ENCODE assay signal across 5 cellular contexts in the genomic region with DNA sequence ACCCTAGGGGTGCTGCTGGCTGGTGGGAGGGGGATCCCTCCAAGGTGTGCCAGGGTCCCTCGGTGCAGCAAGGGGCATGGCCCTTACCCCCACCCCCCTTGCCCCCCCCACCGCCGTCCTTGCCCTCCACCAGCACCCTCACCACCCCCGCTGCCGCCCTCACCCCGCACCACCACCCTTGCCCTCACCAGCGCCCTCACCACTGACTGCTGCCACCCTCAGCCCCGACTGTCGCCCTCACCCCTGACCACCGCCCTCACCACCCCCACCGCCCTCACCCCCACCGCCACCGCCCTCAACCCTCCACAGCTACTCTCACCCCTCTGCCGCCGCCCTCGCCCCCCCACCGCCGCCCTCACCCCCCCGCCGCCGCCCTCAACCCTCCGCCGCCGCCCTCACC.
"Had no signal": no experiment of that assay in that cellular context is flagged by ENCODE, and none has a peak within 500 bp of the region (broad histone marks: within the 10 kb centered on the region; RNA-seq: fewer than 3 reads in every experiment).

No MANE protein-coding gene starts in this region.

- H3K36me3 Mint-ChIP-seq: IgD-negative memory B cell had no signal

- ATAC-seq: K562 had no signal

- H3K27me3 Mint-ChIP-seq: IgD-negative memory B cell had no signal

- DNase-seq: IMR-90, KBM-7 had no signal

- H3K27ac Mint-ChIP-seq: IgD-negative memory B cell had no signal

- H3K4me3 ChIP-seq: K562 had no signal

- H3K27ac ChIP-seq: HL-60 had no signal

- H3K9me3 Mint-ChIP-seq: IgD-negative memory B cell had no signal

- H3K4me3 Mint-ChIP-seq: IgD-negative memory B cell had no signal
